ENCODE assay signal across 8 cellular contexts in the genomic region with DNA sequence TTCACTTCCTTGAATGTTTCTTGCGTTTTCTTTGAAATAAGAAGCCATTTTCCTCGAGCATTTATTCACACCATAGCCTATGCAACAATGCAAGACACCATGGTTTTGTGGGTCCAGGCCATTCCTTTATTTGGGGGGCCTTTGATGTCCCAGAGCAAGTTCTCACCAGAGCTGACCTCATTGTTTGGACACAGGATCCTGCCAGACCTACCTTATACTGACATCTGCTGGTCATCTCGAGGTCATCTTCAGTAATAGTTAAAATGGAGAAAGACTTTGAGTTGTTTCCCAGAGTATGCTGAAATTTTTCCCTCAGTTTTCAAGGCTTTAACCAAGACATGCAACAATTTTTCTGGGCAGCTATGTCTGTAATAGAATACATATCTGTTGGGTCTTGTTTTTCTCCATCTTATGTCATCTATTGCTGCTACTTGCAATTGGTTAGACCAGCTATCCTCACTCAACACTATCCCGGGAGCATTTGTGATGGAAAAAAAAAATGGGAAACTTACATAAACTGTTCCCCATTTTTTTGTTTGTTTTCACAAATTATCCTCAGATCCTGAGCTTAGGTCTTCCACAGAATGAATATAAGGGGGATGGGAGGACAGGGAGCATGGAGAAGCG. TPM values are rescaled to one million over a fixed set of nuclear protein-coding genes. Genes with fewer than 3 reads are reported as not detected.
A peak's percentile ranks its signal among the peaks of the same experiment; 100 is the strongest.
DNase-seq lines count a peak whose midpoint lies in the region; ATAC-seq and TF ChIP-seq lines count a peak whose summit lies in the region.

No MANE protein-coding gene starts in this region.

- intact Hi-C loops in gastrocnemius medialis (cut with DNase I; ENCODE audit: low total_unique reads) = no loop called here

- TF ChIP-seq CTCF in fibroblast of pulmonary artery (IDR thresholded peaks at IDR 0.05; ENCODE audit: low read length, missing control alignments) = peak; percentile 59
- peak in 3 of 5 experiments; percentile 30 to 46 (median 43) for TF ChIP-seq CTCF in gastrocnemius medialis (IDR thresholded peaks at IDR 0.05 in 4 of 5, conservative IDR thresholded peaks at IDR 0.05 in 1 of 5)

- in situ Hi-C loops in gastrocnemius medialis (cut with MboI; ENCODE audit: low sequenced_read_pairs in 4 of 4) = no loop called here

- no peak for ATAC-seq in gastrocnemius medialis
- no peak for ATAC-seq in HG02798 (IDR thresholded peaks at IDR 0.05; ENCODE audit: poor library complexity, unreplicated experiment)

- TF ChIP-seq POLR2A in gastrocnemius medialis (IDR thresholded peaks at IDR 0.05) = no peak

- DNase-seq in AML-193 (lab: John Stamatoyannopoulos, UW) (peak; percentile 36 to 41), H7 (peak; percentile 79), RKO (ENCODE audit: low spot score) (peak; percentile 70), fibroblast of pulmonary artery (ENCODE audit: low read depth) (peak; percentile 53), gastrocnemius medialis (no peak)
- DNase-seq in stimulated activated CD4-positive, alpha-beta T cell treated with anti-CD3 and anti-CD28 coated beads, Interleukin-4, amount 100 ng/mL, for 1 hour = no peak
- DNase-seq in stimulated activated CD4-positive, alpha-beta T cell treated with anti-CD3 and anti-CD28 coated beads, Interleukin-12 subunit alpha, Interleukin-12 subunit beta, amount 100 ng/mL, for 4 hours = no peak

- no peaks in the 10 kb centered on the region for H3K4me1 ChIP-seq in gastrocnemius medialis

- no peaks in the 10 kb centered on the region for H3K9me3 ChIP-seq in gastrocnemius medialis

- H3K27me3 ChIP-seq in H7 (ENCODE audit: control insufficient read depth, insufficient read depth, low read length) (no peaks in the 10 kb centered on the region), gastrocnemius medialis (no peaks in the 10 kb centered on the region)

- H3K4me3 ChIP-seq in H7 (ENCODE audit: insufficient read depth, low read depth, low read length) (no peak overlapping the region), fibroblast of pulmonary artery (replicated peaks; ENCODE audit: low read depth, low read length) (no peak overlapping the region), gastrocnemius medialis (no peak overlapping the region)

- H3K27ac ChIP-seq in gastrocnemius medialis = no peak overlapping the region

- H3K36me3 ChIP-seq in H7 (replicated peaks; ENCODE audit: control insufficient read depth, insufficient read depth, low read length) (no peaks in the 10 kb centered on the region), gastrocnemius medialis (no peaks in the 10 kb centered on the region)

RNA-seq across cellular contexts. Expression of gene BACE2, which starts 34.0 kb away (rescaled TPM):
- total RNA-seq in H7 (2014; rRNA removed; shearing (Covaris generic)) = 13.4 and 14.2 TPM in 2 replicates
- total RNA-seq in gastrocnemius medialis = 10 to 100 TPM in 1 of 4 donors, 1 to 10 TPM in 3; 7.5 to 17.5 (median 9.3) TPM

Comparison
In these comparisons a context has a peak if more than half of its experiments do, and no peak if none do; other contexts are left out.
1. DNase-seq: peak in AML-193 (2 of 2), H7 (single experiment), RKO (single experiment) and fibroblast of pulmonary artery (single experiment); none in gastrocnemius medialis (0 of 2), stimulated activated CD4-positive, alpha-beta T cell treated with anti-CD3 and anti-CD28 coated beads, Interleukin-4, amount 100 ng/mL, for 1 hour (single experiment) and stimulated activated CD4-positive, alpha-beta T cell treated with anti-CD3 and anti-CD28 coated beads, Interleukin-12 subunit alpha, Interleukin-12 subunit beta, amount 100 ng/mL, for 4 hours (single experiment).